ENCODE assay signal across 8 cellular contexts in the genomic region with DNA sequence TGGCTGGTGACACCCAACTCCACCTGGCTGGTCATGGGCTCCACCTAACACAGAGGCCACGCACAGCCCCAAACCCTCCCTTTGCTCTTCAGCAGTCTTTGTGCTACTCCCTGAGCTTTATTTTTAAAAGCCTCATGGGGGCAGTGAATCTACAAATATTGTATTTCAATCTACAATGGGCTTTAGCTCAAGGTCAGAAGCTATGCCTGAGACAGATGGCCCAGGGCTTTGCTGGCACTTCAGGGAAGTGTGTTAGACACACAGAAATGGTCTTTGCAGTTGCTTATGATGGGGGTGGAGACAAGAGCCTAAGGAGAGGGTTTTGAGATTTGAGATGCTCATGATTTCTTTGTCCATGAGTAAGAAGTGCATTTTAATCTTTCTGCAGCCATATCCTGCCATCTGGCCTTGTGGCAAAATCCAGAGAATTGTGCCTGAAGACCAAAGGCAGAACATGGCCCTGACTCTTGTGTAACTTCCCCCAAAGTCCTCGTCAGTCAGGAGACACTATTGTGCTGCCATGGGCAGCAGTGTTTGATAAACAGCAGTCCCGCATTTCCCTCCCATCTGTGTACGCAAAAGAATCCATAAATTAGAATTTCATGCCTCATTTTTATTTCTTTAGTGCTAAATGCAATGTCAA.
DNase-seq lines count a peak whose midpoint lies in the region; TF ChIP-seq lines count a peak whose summit lies in the region.

No MANE protein-coding gene starts in this region.

- in situ Hi-C loops in astrocyte of the spinal cord (cut with HindIII; ENCODE audit: low sequenced_read_pairs), result no loop called here

- no peak overlapping the region for H3K4me3 ChIP-seq in astrocyte of the spinal cord (ENCODE audit: low read depth, low read length)

- DNase-seq in COLO829 (ENCODE audit: low spot score), result peak; percentile 24
- peak; percentile 94 for DNase-seq in NCI-H146 (lab: John Stamatoyannopoulos, UW)
- peak; percentile 34 for DNase-seq in astrocyte of the spinal cord (ENCODE audit: low read depth, low spot score)
- peak; percentile 53 for DNase-seq in medulla oblongata (ENCODE audit: extremely low spot score)
- no peak for DNase-seq in islet precursor cell
- no peak for DNase-seq in HuH-7 (ENCODE audit: low spot score)
- no peak for DNase-seq in activated naive CD4-positive, alpha-beta T cell treated with anti-CD3 and anti-CD28 coated beads, Interleukin-2, amount 50 U/mL, for 16 hours
- no peak for DNase-seq in mucosa of gallbladder (ENCODE audit: low spot score)

- peak; percentile 25 for TF ChIP-seq CTCF in astrocyte of the spinal cord (IDR thresholded peaks at IDR 0.05; ENCODE audit: low read depth, low read length)

Comparison
In these comparisons a context has a peak if more than half of its experiments do, and no peak if none do; other contexts are left out.
1. DNase-seq: peak in COLO829 (single experiment), NCI-H146 (single experiment), astrocyte of the spinal cord (single experiment) and medulla oblongata (single experiment); none in islet precursor cell (single experiment), HuH-7 (single experiment), activated naive CD4-positive, alpha-beta T cell treated with anti-CD3 and anti-CD28 coated beads, Interleukin-2, amount 50 U/mL, for 16 hours (single experiment) and mucosa of gallbladder (single experiment).